Comparison of ENCODE assay signal across 16 cellular contexts in genomic region chr3:4245671-4246070, GRCh38. TPM values are rescaled to one million over a fixed set of nuclear protein-coding genes. Genes with fewer than 3 reads are reported as not detected.
DNase-seq lines count a peak whose midpoint lies in the region; ATAC-seq and TF ChIP-seq lines count a peak whose summit lies in the region.
"Had no signal": no experiment of that assay in that cellular context is flagged by ENCODE, and none has a peak within 500 bp of the region (broad histone marks: within the 10 kb centered on the region; RNA-seq: fewer than 3 reads in every experiment).

No MANE protein-coding gene starts in this region.

- no peak overlapping the region for H3K4me3 Mint-ChIP-seq in WTC11
- no peak overlapping the region for H3K4me3 Mint-ChIP-seq in neural progenitor cell
- H3K4me3 Mint-ChIP-seq: CD4-positive, alpha-beta memory T cell had no signal

- no peaks in the 10 kb centered on the region for H3K36me3 ChIP-seq in neural progenitor cell
- H3K36me3 ChIP-seq: SJCRH30 had no signal

- peak; percentile 26 for DNase-seq in HuH-7 (ENCODE audit: low spot score)
- DNase-seq in WTC11 (ENCODE audit: low spot score) = peak; percentile 34
- DNase-seq in neural progenitor cell (ENCODE audit: low spot score) = peak; percentile 37
- DNase-seq in medulla oblongata (ENCODE audit: extremely low spot score) = no peak
- no peak for DNase-seq in amygdala (lab: John Stamatoyannopoulos, UW)
- no peak for DNase-seq in NCI-H2227 (lab: John Stamatoyannopoulos, UW; ENCODE audit: unreplicated experiment)
- DNase-seq: ACHN, H7, NCI-H1092 treated with DMSO at 0.1 percent for 48 hours, NCI-H1694, NCI-H446 treated with DMSO at 0.1 percent for 48 hours, NCI-H82, SJCRH30 had no signal

- no peaks in the 10 kb centered on the region for H3K27me3 ChIP-seq in neural progenitor cell
- H3K27me3 ChIP-seq: SJCRH30 had no signal

- H3K4me1 Mint-ChIP-seq in WTC11 (peaks cover 5% of the 10 kb centered on the region; the same call in 1 of the 2 replicates), neural progenitor cell (peaks cover 4% of the 10 kb centered on the region)
- H3K4me1 Mint-ChIP-seq: CD4-positive, alpha-beta memory T cell had no signal

- H3K27me3 Mint-ChIP-seq in WTC11 (ENCODE audit: low read depth) = peaks cover 6% of the 10 kb centered on the region
- H3K27me3 Mint-ChIP-seq in neural progenitor cell (ENCODE audit: insufficient read depth, low read depth) = no peaks in the 10 kb centered on the region
- H3K27me3 Mint-ChIP-seq: CD4-positive, alpha-beta memory T cell had no signal

- H3F3A ChIP-seq in neural progenitor cell (ENCODE audit: low read depth) = no peaks in the 10 kb centered on the region

- CTCF ChIA-PET in WTC11 (lab: Charles Lee) = interaction anchor here (0.9 to 1.6 kb wide), 4 partner anchors 26 to 1045 kb away, joined by 3 to 9 read pairs (median 4); no protein-coding TSS in a partner anchor

- no peak overlapping the region for H3K9ac ChIP-seq in neural progenitor cell

- no peak overlapping the region for H3K4me3 ChIP-seq in neural progenitor cell
- H3K4me3 ChIP-seq: SJCRH30 had no signal

- no peaks in the 10 kb centered on the region for H3K36me3 Mint-ChIP-seq in WTC11
- H3K36me3 Mint-ChIP-seq in neural progenitor cell = no peaks in the 10 kb centered on the region

- ATAC-seq in WTC11 (peak; percentile 60), HG02840 (IDR thresholded peaks at IDR 0.05; ENCODE audit: low FRiP score, unreplicated experiment) (no peak)

- H3K9me3 Mint-ChIP-seq in WTC11 (peaks cover 8% of the 10 kb centered on the region; the same call in 1 of the 2 replicates), neural progenitor cell (no peaks in the 10 kb centered on the region)

- no peak overlapping the region for H2AFZ ChIP-seq in neural progenitor cell (replicated peaks)

- no peak overlapping the region for H3K27ac Mint-ChIP-seq in WTC11
- no peak overlapping the region for H3K27ac Mint-ChIP-seq in neural progenitor cell
- H3K27ac Mint-ChIP-seq: CD4-positive, alpha-beta memory T cell had no signal

- no peaks in the 10 kb centered on the region for H3K9me3 ChIP-seq in neural progenitor cell (ENCODE audit: low read depth)
- H3K9me3 ChIP-seq: SJCRH30 had no signal

- TF ChIP-seq CTCF in GM12872 (IDR thresholded peaks at IDR 0.05; ENCODE audit: insufficient read depth, low read depth, low read length) = 0 out of 3 replicates have a peak, but pooled peaks have one; percentile 13
- TF ChIP-seq CTCF in WTC11 (IDR thresholded peaks at IDR 0.05) = 0 out of 2 replicates have a peak, but pooled peaks have one; percentile 32
- peak; percentile 46 for TF ChIP-seq CTCF in neural progenitor cell (IDR thresholded peaks at IDR 0.05)

- no peaks in the 10 kb centered on the region for H4K20me1 ChIP-seq in neural progenitor cell (ENCODE audit: low read depth)

- no peak overlapping the region for H3K4me2 ChIP-seq in neural progenitor cell

- H3K79me2 ChIP-seq in neural progenitor cell (ENCODE audit: low read depth) = no peaks in the 10 kb centered on the region

- no peaks in the 10 kb centered on the region for H3K4me1 ChIP-seq in neural progenitor cell
- H3K4me1 ChIP-seq: SJCRH30 had no signal

- POLR2A ChIA-PET in WTC11 (lab: Charles Lee) = no interaction called here

- no peak overlapping the region for H3K27ac ChIP-seq in neural progenitor cell
- H3K27ac ChIP-seq: SJCRH30 had no signal

TF ChIP-seq in WTC11, 78 proteins besides CTCF, POLR2A, EP300 and RAD21:
- TF ChIP-seq TCF7 (CRISPR knock-in tag; IDR thresholded peaks at IDR 0.05; ENCODE audit: low read depth) (no peak), USF2 (CRISPR knock-in tag; IDR thresholded peaks at IDR 0.05) (no peak), USF1 (CRISPR knock-in tag; IDR thresholded peaks at IDR 0.05) (no peak)

RNA-seq across cellular contexts. Expression of gene SETMAR, which starts 57.5 kb away (rescaled TPM):
- total RNA-seq in WTC11 (2021) = 11.6 to 15.0 TPM (median 14.7 TPM) in 3 replicates
- 18.3 and 25.1 TPM in 2 replicates for total RNA-seq in neural progenitor cell (ENCODE audit: low replicate concordance)

Comparison
In these comparisons a context has a peak if more than half of its experiments do, and no peak if none do; other contexts are left out.
1. DNase-seq: peak in HuH-7 (single experiment), WTC11 (single experiment) and neural progenitor cell (single experiment); none in medulla oblongata (single experiment), amygdala (0 of 56) and NCI-H2227 (single experiment).
2. Peak in every context shown above with its lines, with median percentiles within 50 percentile points of each other: CTCF ChIP-seq.